In the genomic region with DNA sequence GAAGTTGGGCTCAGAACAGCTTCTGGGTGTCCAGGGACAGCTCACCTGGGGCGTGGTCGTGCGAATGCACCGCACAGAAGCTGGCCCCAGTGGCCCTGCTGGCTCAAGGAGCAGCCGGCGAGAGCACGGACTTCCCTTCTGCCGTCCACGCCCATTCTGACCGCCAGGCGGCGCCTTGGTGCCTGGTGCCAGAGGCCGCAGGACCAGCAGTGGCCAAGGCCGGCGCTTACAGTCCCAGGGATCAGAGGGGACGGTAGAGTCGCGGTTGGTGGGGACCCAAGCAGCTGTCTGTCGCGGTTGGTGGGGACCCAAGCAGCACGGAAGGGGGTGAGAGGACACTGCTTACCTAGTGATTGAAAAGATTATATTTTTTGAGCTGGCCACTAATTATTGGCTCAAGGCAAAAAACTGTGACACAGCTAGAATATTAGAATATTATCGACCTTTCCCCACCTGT, we compare ENCODE assay signal across 8 cellular contexts. TPM values are rescaled to one million over a fixed set of nuclear protein-coding genes. Genes with fewer than 3 reads are reported as not detected.
DNase-seq lines count a peak whose midpoint lies in the region; ATAC-seq and TF ChIP-seq lines count a peak whose summit lies in the region.

No MANE protein-coding gene starts in this region.

- TF ChIP-seq CTCF in A673 (conservative IDR thresholded peaks at IDR 0.05; ENCODE audit: low read depth, low read length) (peak; percentile 68), gastroesophageal sphincter (IDR thresholded peaks at IDR 0.05) (peak in 3 of 4 experiments; percentile 43 to 73 (median 52)), omental fat pad (IDR thresholded peaks at IDR 0.05) (no peak), upper lobe of left lung (IDR thresholded peaks at IDR 0.05) (peak; percentile 70 to 83 (median 77))

- no peak for TF ChIP-seq EP300 in gastroesophageal sphincter (IDR thresholded peaks at IDR 0.05)
- TF ChIP-seq EP300 in upper lobe of left lung (IDR thresholded peaks at IDR 0.05), result no peak

- H3K4me3 ChIP-seq in A673 (ENCODE audit: low read depth, low read length, poor library complexity, severe bottlenecking), result no peak overlapping the region
- H3K4me3 ChIP-seq in gastroesophageal sphincter, result no peak overlapping the region
- H3K4me3 ChIP-seq in upper lobe of left lung, result no peak overlapping the region

- ATAC-seq in GM21529 (IDR thresholded peaks at IDR 0.05; ENCODE audit: unreplicated experiment) (peak; percentile 59), gastroesophageal sphincter (peak; percentile 31), omental fat pad (ENCODE audit: low FRiP score) (no peak), upper lobe of left lung (ENCODE audit: low FRiP score in 2 of 2) (peak; percentile 82 to 83)

- H3K9me3 ChIP-seq in A673 (ENCODE audit: low read depth, low read length, poor library complexity, severe bottlenecking), result no peaks in the 10 kb centered on the region
- no peaks in the 10 kb centered on the region for H3K9me3 ChIP-seq in gastroesophageal sphincter
- H3K9me3 ChIP-seq in upper lobe of left lung, result no peaks in the 10 kb centered on the region

- BruUV-seq in A673 (replicated peaks; lab: Mats Ljungman, UMichigan), result no TSS peak

- intact Hi-C loops in A673 (cut with micrococcal nuclease; ENCODE audit: unreplicated experiment), result no loop called here

- no peak overlapping the region for H3K27ac ChIP-seq in A673 (ENCODE audit: low read depth, low read length, poor library complexity, severe bottlenecking)
- no peak overlapping the region for H3K27ac ChIP-seq in gastroesophageal sphincter
- H3K27ac ChIP-seq in upper lobe of left lung, result no peak overlapping the region

- peaks cover 16% of the 10 kb centered on the region for H3K27me3 ChIP-seq in A673 (replicated peaks; ENCODE audit: insufficient read depth, low read depth, low read length, poor library complexity)
- peaks cover 18% of the 10 kb centered on the region for H3K27me3 ChIP-seq in gastroesophageal sphincter
- no peaks in the 10 kb centered on the region for H3K27me3 ChIP-seq in upper lobe of left lung

- H3K36me3 ChIP-seq in A673 (ENCODE audit: insufficient read depth, low read length, poor library complexity, severe bottlenecking) (no peaks in the 10 kb centered on the region), gastroesophageal sphincter (no peaks in the 10 kb centered on the region), upper lobe of left lung (no peaks in the 10 kb centered on the region)

- WGBS in gastroesophageal sphincter (ENCODE audit: low coverage in 1 of 2), 2 donors, result 37% methylated on average over 5 of the region's 22 CpGs; no CpG with 5 or more reads in 1 of the 2 donors
- 22 to 23% methylated on average over 10 to 18 of the region's 22 CpGs for WGBS in upper lobe of left lung, 2 donors

- DNase-seq in A673 (ENCODE audit: low spot score) (peak; percentile 41), activated T-helper 1 cell treated with Interleukin-2 at 50 U/mL for 16 hours (ENCODE audit: low read depth) (peak; percentile 14), omental fat pad (ENCODE audit: low spot score) (peak; percentile 60), upper lobe of left lung (peak; percentile 78 to 97), NCI-H345 treated with DMSO at 0.1 percent for 48 hours (lab: John Stamatoyannopoulos, UW; ENCODE audit: unreplicated experiment) (no peak)

- POLR2A ChIA-PET in A673 (lab: Charles Lee; ENCODE audit: low non-redundant PET), result no interaction called here

- TF ChIP-seq POLR2A in gastroesophageal sphincter (IDR thresholded peaks at IDR 0.05) (no peak), upper lobe of left lung (IDR thresholded peaks at IDR 0.05) (no peak)

- CTCF ChIA-PET in A673 (lab: Charles Lee), result no interaction called here

- H3K4me1 ChIP-seq in A673 (ENCODE audit: insufficient read depth, low read length, poor library complexity, severe bottlenecking), result no peaks in the 10 kb centered on the region
- no peaks in the 10 kb centered on the region for H3K4me1 ChIP-seq in gastroesophageal sphincter
- no peaks in the 10 kb centered on the region for H3K4me1 ChIP-seq in upper lobe of left lung

TF ChIP-seq in PFSK-1, 5 proteins besides CTCF, POLR2A, EP300 and RAD21:
- peak; percentile 80 for TF ChIP-seq FOXP2 (optimal IDR thresholded peaks at IDR 0.05; ENCODE audit: borderline replicate concordance, extremely low read depth, extremely low read length, insufficient read depth)
- TF ChIP-seq POLR2AphosphoS5 (IDR thresholded peaks at IDR 0.05; ENCODE audit: low read depth, low read length), result no peak
TF ChIP-seq in PFSK-1: peak in this region for 1.

RNA-seq across cellular contexts. Expression of gene NPPC, which starts 25.7 kb away (rescaled TPM):
- total RNA-seq in A673 (2021), result not detected in 2 replicates
- polyA plus RNA-seq in PFSK-1 (2012; ENCODE audit: insufficient read length, low read depth), result 33.2 TPM
- total RNA-seq in gastroesophageal sphincter, result not detected
- total RNA-seq in omental fat pad, result not detected
- not detected for total RNA-seq in upper lobe of left lung

Comparison
In these comparisons a context has a peak if more than half of its experiments do, and no peak if none do; other contexts are left out.
1. CTCF ChIP-seq: peak in A673 (single experiment), gastroesophageal sphincter (3 of 4) and upper lobe of left lung (6 of 6); none in omental fat pad (0 of 3).